ENCODE assay signal across 8 cellular contexts in genomic region chr2:75311993-75312392, GRCh38.
A peak's percentile ranks its signal among the peaks of the same experiment; 100 is the strongest.
DNase-seq lines count a peak whose midpoint lies in the region; ATAC-seq and TF ChIP-seq lines count a peak whose summit lies in the region.

No MANE protein-coding gene starts in this region.

- POLR2A ChIA-PET in AG04449 (lab: Yijun Ruan, JAX) = no interaction called here

- TF ChIP-seq CTCF in AG04449 (IDR thresholded peaks at IDR 0.05; ENCODE audit: insufficient read depth, low read length, missing control alignments) = peak; percentile 2

- H3K4me3 ChIP-seq in AG04449 (ENCODE audit: low read depth, low read length) = no peak overlapping the region

- ATAC-seq in GM18873 (IDR thresholded peaks at IDR 0.05; ENCODE audit: low FRiP score, unreplicated experiment) = peak; percentile 100
- ATAC-seq in HG02970 (IDR thresholded peaks at IDR 0.05; ENCODE audit: low FRiP score, unreplicated experiment) = peak; percentile 100
- peak; percentile 25 for ATAC-seq in left lobe of liver

- DNase-seq in AG04449 (ENCODE audit: low read depth, low spot score) = no peak
- DNase-seq in NOMO-1 treated with DMSO at 0.1 percent for 48 hours (lab: John Stamatoyannopoulos, UW; ENCODE audit: unreplicated experiment) = peak; percentile 71
- DNase-seq in left lobe of liver (ENCODE audit: low spot score) = no peak
- no peak for DNase-seq in HK-2 (ENCODE audit: unreplicated experiment)
- DNase-seq in dedifferentiated amniotic fluid mesenchymal stem cell (ENCODE audit: extremely low spot score) = no peak
- DNase-seq in stimulated activated naive CD4-positive, alpha-beta T cell (lab: John Stamatoyannopoulos, UW) = no peak

- CTCF ChIA-PET in AG04449 (lab: Yijun Ruan, JAX) = no interaction called here

Comparison
In these comparisons a context has a peak if more than half of its experiments do, and no peak if none do; other contexts are left out.
1. ATAC-seq: peak in every context shown above with its lines; median percentile 100 in GM18873; 100 in HG02970; 25 in left lobe of liver.